23 cellular contexts compared by ENCODE assay signal in the genomic region with DNA sequence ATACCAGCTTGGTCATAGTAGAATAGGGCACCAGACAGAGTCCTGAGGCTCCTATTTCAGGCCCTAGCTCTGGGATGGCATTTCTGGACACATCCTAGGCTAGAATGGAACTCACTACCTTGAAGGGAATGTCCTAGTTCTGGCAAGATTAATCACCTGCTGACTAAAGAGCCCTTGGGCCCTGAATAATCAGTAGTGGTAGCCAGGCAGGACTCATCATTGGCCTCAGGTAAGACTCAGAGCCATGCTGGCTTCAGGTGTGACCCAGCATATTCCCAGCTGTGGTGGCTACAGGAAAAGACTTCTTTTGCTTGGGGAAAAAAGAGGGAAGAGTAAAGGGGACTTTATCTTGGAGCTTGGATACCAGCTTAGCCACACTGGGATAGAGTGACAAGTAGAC.
"Had no signal": no experiment of that assay in that cellular context is flagged by ENCODE, and none has a peak within 500 bp of the region (broad histone marks: within the 10 kb centered on the region; RNA-seq: fewer than 3 reads in every experiment).

No MANE protein-coding gene starts in this region.

- H3K36me3 ChIP-seq: colonic mucosa, esophagus muscularis mucosa, gastrocnemius medialis, heart left ventricle, left lung, lower lobe of right lung had no signal

- H3K27me3 ChIP-seq: colonic mucosa, esophagus muscularis mucosa, gastrocnemius medialis, heart left ventricle, hepatocyte, left lung had no signal

- FAIRE-seq: endometrium, islet of Langerhans, kidney had no signal

- H3K4me3 ChIP-seq: colonic mucosa, esophagus muscularis mucosa, gastrocnemius medialis, heart left ventricle, hepatocyte, left lung, lower lobe of right lung had no signal

- H3K9me3 ChIP-seq: colonic mucosa, esophagus muscularis mucosa, gastrocnemius medialis, lower lobe of right lung had no signal

- H3K79me2 ChIP-seq: hepatocyte had no signal

- H3K27ac ChIP-seq: colonic mucosa, esophagus muscularis mucosa, gastrocnemius medialis, heart left ventricle, hepatocyte, left lung, lower lobe of right lung had no signal

- H3K4me2 ChIP-seq: hepatocyte had no signal

- H3K4me1 ChIP-seq: colonic mucosa, esophagus muscularis mucosa, gastrocnemius medialis, heart left ventricle, left lung, lower lobe of right lung had no signal

- H2AFZ ChIP-seq: hepatocyte had no signal

- DNase-seq: colonic mucosa; cortex of kidney; effector CD8-positive, alpha-beta T cell; effector memory CD8-positive, alpha-beta T cell; endodermal cell; foreskin melanocyte; gastrocnemius medialis; heart left ventricle; hypothalamus; immature natural killer cell; kidney; kidney glomerular epithelial cell; left cardiac atrium; left lung; left ventricle myocardium superior; lower lobe of right lung; mesendoderm; midbrain; naive thymus-derived CD4-positive, alpha-beta T cell had no signal

- ATAC-seq: effector memory CD8-positive, alpha-beta T cell; gastrocnemius medialis; heart left ventricle; left cardiac atrium; left lung; left ventricle myocardium superior; lower lobe of right lung; naive thymus-derived CD4-positive, alpha-beta T cell had no signal
